8 cellular contexts compared by ENCODE assay signal in genomic region chr18:47754311-47755101, GRCh38.
DNase-seq lines count a peak whose midpoint lies in the region; ATAC-seq, FAIRE-seq and TF ChIP-seq lines count a peak whose summit lies in the region.

No MANE protein-coding gene starts in this region.

- H3K36me3 ChIP-seq in MM.1S (replicated peaks; ENCODE audit: insufficient read depth, low read length) = no peaks in the 10 kb centered on the region
- no peaks in the 10 kb centered on the region for H3K36me3 ChIP-seq in bronchial epithelial cell (ENCODE audit: control insufficient read depth, insufficient read depth, low read length)
- no peaks in the 10 kb centered on the region for H3K36me3 ChIP-seq in lung (ENCODE audit: control insufficient read depth in 2 of 2, insufficient read depth in 2 of 2, low read length in 2 of 2)

- no peak overlapping the region for H3K9ac ChIP-seq in MM.1S (ENCODE audit: low read length)

- H4K20me1 ChIP-seq in MM.1S (ENCODE audit: insufficient read depth, low read length) = no peaks in the 10 kb centered on the region

- no peaks in the 10 kb centered on the region for H3K79me2 ChIP-seq in MM.1S (ENCODE audit: low read length)

- H3F3A ChIP-seq in MM.1S (ENCODE audit: insufficient read depth, low read length) = no peaks in the 10 kb centered on the region

- 45 to 51% methylated on average over 29 of the region's 29 CpGs for WGBS in lung, 2 donors

- no peaks in the 10 kb centered on the region for H3K9me2 ChIP-seq in MM.1S (replicated peaks; ENCODE audit: insufficient read depth, low read length)

- H3K9me3 ChIP-seq in MM.1S (replicated peaks; ENCODE audit: insufficient read depth, low read length) = no peaks in the 10 kb centered on the region
- peaks cover 0 to 4% of the 10 kb centered on the region in 2 donors for H3K9me3 ChIP-seq in lung (ENCODE audit: control insufficient read depth in 2 of 2, insufficient read depth in 1 of 2, low read length in 1 of 2)

- FAIRE-seq in bronchial epithelial cell (lab: Jason Lieb, UNC) (no peak), urothelium cell line (lab: Jason Lieb, UNC) (no peak)

- H3K27me3 ChIP-seq in MM.1S (replicated peaks; ENCODE audit: insufficient read depth, low read length) (no peaks in the 10 kb centered on the region), bronchial epithelial cell (ENCODE audit: control insufficient read depth, insufficient read depth, low read length) (no peaks in the 10 kb centered on the region), lung (ENCODE audit: control insufficient read depth, insufficient read depth) (no peaks in the 10 kb centered on the region)

- DNase-seq in ELR (ENCODE audit: low read depth) (peak; percentile 49), MM.1S (peak; percentile 58), T-helper 2 cell (peak in 4 of 5 experiments; percentile 29 to 36 (median 34)), bronchial epithelial cell (ENCODE audit: low read depth) (peak; percentile 17), lung (ENCODE audit: low spot score) (no peak), urothelium cell line (ENCODE audit: low spot score) (peak; percentile 76), RKO (ENCODE audit: low spot score) (no peak)

- peak overlapping the region; percentile 69 for H2AFZ ChIP-seq in MM.1S (ENCODE audit: low read length)

- peak overlapping the region; percentile 74; the same call in 1 of the 2 replicates for H3K4me2 ChIP-seq in MM.1S (ENCODE audit: low read depth, low read length)

- H3K4me3 ChIP-seq in MM.1S (ENCODE audit: low read length) = peak overlapping the region; percentile 6; the same call in 1 of the 2 replicates
- no peak overlapping the region for H3K4me3 ChIP-seq in bronchial epithelial cell (ENCODE audit: low read depth, low read length)
- no peak overlapping the region for H3K4me3 ChIP-seq in lung

- H3K27ac ChIP-seq in MM.1S (ENCODE audit: low read length) (no peak overlapping the region), lung (ENCODE audit: low read depth in 1 of 2, low read length in 1 of 2) (no peak overlapping the region)

- ATAC-seq in lung (ENCODE audit: insufficient read depth, low FRiP score) (no peak), HG02642 (IDR thresholded peaks at IDR 0.05; ENCODE audit: poor library complexity, unreplicated experiment) (no peak)

- H3K4me1 ChIP-seq in MM.1S (ENCODE audit: low read length) = no peaks in the 10 kb centered on the region
- H3K4me1 ChIP-seq in lung (ENCODE audit: control insufficient read depth in 2 of 2, insufficient read depth in 2 of 2, low read length in 2 of 2) = no peaks in the 10 kb centered on the region

- TF ChIP-seq CTCF in MM.1S (IDR thresholded peaks at IDR 0.05; ENCODE audit: low read length) (peak; percentile 95), bronchial epithelial cell (IDR thresholded peaks at IDR 0.05; ENCODE audit: insufficient read depth, low read length, severe bottlenecking) (peak; percentile 86), lung (IDR thresholded peaks at IDR 0.05; ENCODE audit: control extremely low read depth, extremely low read depth) (peak; percentile 34)

Comparison
In these comparisons a context has a peak if more than half of its experiments do, and no peak if none do; other contexts are left out.
1. DNase-seq: peak in ELR (single experiment), MM.1S (single experiment), T-helper 2 cell (4 of 5), bronchial epithelial cell (single experiment) and urothelium cell line (single experiment); none in lung (single experiment) and RKO (single experiment).
2. CTCF ChIP-seq: peak in every context shown above with its lines; median percentile 95 in MM.1S; 86 in bronchial epithelial cell; 34 in lung.